In genomic region chr20:652611-653109, GRCh38 we compare ENCODE assay signal across 1 cellular context.
TF ChIP-seq lines count a peak whose summit lies in the region.

No MANE protein-coding gene starts in this region.

TF ChIP-seq in HepG2, 621 proteins besides CTCF, POLR2A, EP300 and RAD21 (continued from another document and continues in another):
- TF ChIP-seq ZBTB10 (CRISPR knock-in tag; IDR thresholded peaks at IDR 0.05; ENCODE audit: borderline replicate concordance) (no peak), ATF1 (CRISPR knock-in tag; IDR thresholded peaks at IDR 0.05) (no peak), CBX5 (CRISPR knock-in tag; IDR thresholded peaks at IDR 0.05; ENCODE audit: borderline replicate concordance) (no peak; the same call in 1 of the 2 replicates), FOXC1 (CRISPR knock-in tag; IDR thresholded peaks at IDR 0.05; ENCODE audit: borderline replicate concordance) (no peak), MLLT10 (CRISPR knock-in tag; IDR thresholded peaks at IDR 0.05) (no peak), ONECUT2 (CRISPR knock-in tag; IDR thresholded peaks at IDR 0.05) (no peak), GABPB1 (CRISPR knock-in tag; IDR thresholded peaks at IDR 0.05) (no peak), NCOR1 (IDR thresholded peaks at IDR 0.05; ENCODE audit: borderline replicate concordance, low read length) (no peak), PREB (CRISPR knock-in tag; IDR thresholded peaks at IDR 0.05) (no peak), KDM1A (CRISPR knock-in tag; IDR thresholded peaks at IDR 0.05) (peak; percentile 99), MEIS1 (CRISPR knock-in tag; IDR thresholded peaks at IDR 0.05; ENCODE audit: borderline replicate concordance) (no peak), KLF15 (CRISPR knock-in tag; IDR thresholded peaks at IDR 0.05; ENCODE audit: borderline replicate concordance) (no peak), ZNF251 (CRISPR knock-in tag; IDR thresholded peaks at IDR 0.05) (no peak), ZNF850 (CRISPR knock-in tag; conservative IDR thresholded peaks at IDR 0.05) (no peak; the same call in 1 of the 2 replicates), TAF15 (IDR thresholded peaks at IDR 0.05; ENCODE audit: low read depth, low read length, poor library complexity, severe bottlenecking) (no peak), XRCC5 (optimal IDR thresholded peaks at IDR 0.05; ENCODE audit: low read length) (no peak), PAF1 (CRISPR knock-in tag; IDR thresholded peaks at IDR 0.05) (no peak), ZKSCAN8 (CRISPR knock-in tag; IDR thresholded peaks at IDR 0.05; ENCODE audit: borderline replicate concordance) (0 out of 2 replicates have a peak, but pooled peaks have one; percentile 14), ARID2 (CRISPR knock-in tag; IDR thresholded peaks at IDR 0.05; ENCODE audit: borderline replicate concordance) (peak; percentile 5; the same call in 1 of the 2 replicates), FOXP1 (IDR thresholded peaks at IDR 0.05) (no peak), FOXP1 (CRISPR knock-in tag; IDR thresholded peaks at IDR 0.05) (no peak), ZNF782 (CRISPR knock-in tag; IDR thresholded peaks at IDR 0.05; ENCODE audit: borderline replicate concordance) (peak; percentile 48; the same call in 1 of the 2 replicates), ZNF17 (CRISPR knock-in tag; IDR thresholded peaks at IDR 0.05) (no peak), ZFP62 (CRISPR knock-in tag; IDR thresholded peaks at IDR 0.05) (no peak), ZNF121 (CRISPR knock-in tag; IDR thresholded peaks at IDR 0.05) (no peak), ZNF20 (CRISPR knock-in tag; IDR thresholded peaks at IDR 0.05) (no peak), PRDM10 (CRISPR knock-in tag; IDR thresholded peaks at IDR 0.05; ENCODE audit: low read depth) (no peak; the same call in 1 of the 2 replicates), HMGA1 (CRISPR knock-in tag; conservative IDR thresholded peaks at IDR 0.05) (no peak), ZSCAN21 (CRISPR knock-in tag; IDR thresholded peaks at IDR 0.05; ENCODE audit: borderline replicate concordance) (peak; percentile 83; the same call in 1 of the 2 replicates), CENPT (CRISPR knock-in tag; IDR thresholded peaks at IDR 0.05; ENCODE audit: low read depth) (peak; percentile 69), ZFP36L2 (CRISPR knock-in tag; IDR thresholded peaks at IDR 0.05) (no peak), FUBP1 (CRISPR knock-in tag; IDR thresholded peaks at IDR 0.05; ENCODE audit: borderline replicate concordance) (no peak), DR1 (CRISPR knock-in tag; IDR thresholded peaks at IDR 0.05) (no peak), MYNN (CRISPR knock-in tag; IDR thresholded peaks at IDR 0.05; ENCODE audit: low read depth) (no peak), ZNF891 (CRISPR knock-in tag; IDR thresholded peaks at IDR 0.05) (no peak), ZNF383 (CRISPR knock-in tag; IDR thresholded peaks at IDR 0.05; ENCODE audit: borderline replicate concordance) (no peak), ZFP36 (IDR thresholded peaks at IDR 0.05; ENCODE audit: borderline replicate concordance, low read depth, low read length, partially characterized antibody) (peak; percentile 92), KDM2A (CRISPR knock-in tag; IDR thresholded peaks at IDR 0.05; ENCODE audit: borderline replicate concordance, low read depth) (no peak; the same call in 1 of the 2 replicates), NFATC3 (CRISPR knock-in tag; IDR thresholded peaks at IDR 0.05) (no peak), TFDP2 (CRISPR knock-in tag; IDR thresholded peaks at IDR 0.05) (no peak), SMYD3 (CRISPR knock-in tag; IDR thresholded peaks at IDR 0.05) (no peak), HOXA9 (CRISPR knock-in tag; IDR thresholded peaks at IDR 0.05; ENCODE audit: borderline replicate concordance) (no peak), KDM6A (CRISPR knock-in tag; IDR thresholded peaks at IDR 0.05; ENCODE audit: low read depth) (no peak), RFXANK (CRISPR knock-in tag; IDR thresholded peaks at IDR 0.05) (no peak), SMARCE1 (IDR thresholded peaks at IDR 0.05; ENCODE audit: borderline replicate concordance) (no peak), RFX3 (CRISPR knock-in tag; IDR thresholded peaks at IDR 0.05) (no peak), NFIC (IDR thresholded peaks at IDR 0.05; ENCODE audit: low read length) (no peak)
- TF ChIP-seq, protein P1, sequence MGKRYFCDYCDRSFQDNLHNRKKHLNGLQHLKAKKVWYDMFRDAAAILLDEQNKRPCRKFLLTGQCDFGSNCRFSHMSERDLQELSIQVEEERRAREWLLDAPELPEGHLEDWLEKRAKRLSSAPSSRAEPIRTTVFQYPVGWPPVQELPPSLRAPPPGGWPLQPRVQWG (CRISPR knock-in tag; IDR thresholded peaks at IDR 0.05; ENCODE audit: borderline replicate concordance, low read depth): 0 out of 2 replicates have a peak, but pooled peaks have one; percentile 19
- TF ChIP-seq, protein P2, sequence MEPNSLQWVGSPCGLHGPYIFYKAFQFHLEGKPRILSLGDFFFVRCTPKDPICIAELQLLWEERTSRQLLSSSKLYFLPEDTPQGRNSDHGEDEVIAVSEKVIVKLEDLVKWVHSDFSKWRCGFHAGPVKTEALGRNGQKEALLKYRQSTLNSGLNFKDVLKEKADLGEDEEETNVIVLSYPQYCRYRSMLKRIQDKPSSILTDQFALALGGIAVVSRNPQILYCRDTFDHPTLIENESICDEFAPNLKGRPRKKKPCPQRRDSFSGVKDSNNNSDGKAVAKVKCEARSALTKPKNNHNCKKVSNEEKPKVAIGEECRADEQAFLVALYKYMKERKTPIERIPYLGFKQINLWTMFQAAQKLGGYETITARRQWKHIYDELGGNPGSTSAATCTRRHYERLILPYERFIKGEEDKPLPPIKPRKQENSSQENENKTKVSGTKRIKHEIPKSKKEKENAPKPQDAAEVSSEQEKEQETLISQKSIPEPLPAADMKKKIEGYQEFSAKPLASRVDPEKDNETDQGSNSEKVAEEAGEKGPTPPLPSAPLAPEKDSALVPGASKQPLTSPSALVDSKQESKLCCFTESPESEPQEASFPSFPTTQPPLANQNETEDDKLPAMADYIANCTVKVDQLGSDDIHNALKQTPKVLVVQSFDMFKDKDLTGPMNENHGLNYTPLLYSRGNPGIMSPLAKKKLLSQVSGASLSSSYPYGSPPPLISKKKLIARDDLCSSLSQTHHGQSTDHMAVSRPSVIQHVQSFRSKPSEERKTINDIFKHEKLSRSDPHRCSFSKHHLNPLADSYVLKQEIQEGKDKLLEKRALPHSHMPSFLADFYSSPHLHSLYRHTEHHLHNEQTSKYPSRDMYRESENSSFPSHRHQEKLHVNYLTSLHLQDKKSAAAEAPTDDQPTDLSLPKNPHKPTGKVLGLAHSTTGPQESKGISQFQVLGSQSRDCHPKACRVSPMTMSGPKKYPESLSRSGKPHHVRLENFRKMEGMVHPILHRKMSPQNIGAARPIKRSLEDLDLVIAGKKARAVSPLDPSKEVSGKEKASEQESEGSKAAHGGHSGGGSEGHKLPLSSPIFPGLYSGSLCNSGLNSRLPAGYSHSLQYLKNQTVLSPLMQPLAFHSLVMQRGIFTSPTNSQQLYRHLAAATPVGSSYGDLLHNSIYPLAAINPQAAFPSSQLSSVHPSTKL (CRISPR knock-in tag; IDR thresholded peaks at IDR 0.05): no peak
- TF ChIP-seq, protein P3, sequence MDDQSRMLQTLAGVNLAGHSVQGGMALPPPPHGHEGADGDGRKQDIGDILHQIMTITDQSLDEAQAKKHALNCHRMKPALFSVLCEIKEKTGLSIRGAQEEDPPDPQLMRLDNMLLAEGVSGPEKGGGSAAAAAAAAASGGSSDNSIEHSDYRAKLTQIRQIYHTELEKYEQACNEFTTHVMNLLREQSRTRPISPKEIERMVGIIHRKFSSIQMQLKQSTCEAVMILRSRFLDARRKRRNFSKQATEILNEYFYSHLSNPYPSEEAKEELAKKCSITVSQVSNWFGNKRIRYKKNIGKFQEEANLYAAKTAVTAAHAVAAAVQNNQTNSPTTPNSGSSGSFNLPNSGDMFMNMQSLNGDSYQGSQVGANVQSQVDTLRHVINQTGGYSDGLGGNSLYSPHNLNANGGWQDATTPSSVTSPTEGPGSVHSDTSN (CRISPR knock-in tag; IDR thresholded peaks at IDR 0.05; ENCODE audit: borderline replicate concordance): no peak
- TF ChIP-seq, protein P4, sequence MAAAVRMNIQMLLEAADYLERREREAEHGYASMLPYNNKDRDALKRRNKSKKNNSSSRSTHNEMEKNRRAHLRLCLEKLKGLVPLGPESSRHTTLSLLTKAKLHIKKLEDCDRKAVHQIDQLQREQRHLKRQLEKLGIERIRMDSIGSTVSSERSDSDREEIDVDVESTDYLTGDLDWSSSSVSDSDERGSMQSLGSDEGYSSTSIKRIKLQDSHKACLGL (CRISPR knock-in tag; IDR thresholded peaks at IDR 0.05): no peak
- TF ChIP-seq, protein P5, sequence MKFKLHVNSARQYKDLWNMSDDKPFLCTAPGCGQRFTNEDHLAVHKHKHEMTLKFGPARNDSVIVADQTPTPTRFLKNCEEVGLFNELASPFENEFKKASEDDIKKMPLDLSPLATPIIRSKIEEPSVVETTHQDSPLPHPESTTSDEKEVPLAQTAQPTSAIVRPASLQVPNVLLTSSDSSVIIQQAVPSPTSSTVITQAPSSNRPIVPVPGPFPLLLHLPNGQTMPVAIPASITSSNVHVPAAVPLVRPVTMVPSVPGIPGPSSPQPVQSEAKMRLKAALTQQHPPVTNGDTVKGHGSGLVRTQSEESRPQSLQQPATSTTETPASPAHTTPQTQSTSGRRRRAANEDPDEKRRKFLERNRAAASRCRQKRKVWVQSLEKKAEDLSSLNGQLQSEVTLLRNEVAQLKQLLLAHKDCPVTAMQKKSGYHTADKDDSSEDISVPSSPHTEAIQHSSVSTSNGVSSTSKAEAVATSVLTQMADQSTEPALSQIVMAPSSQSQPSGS (CRISPR knock-in tag; IDR thresholded peaks at IDR 0.05): no peak
